In genomic region chr1:204915856-204916485, GRCh38 we compare ENCODE assay signal across 22 cellular contexts. TPM values are rescaled to one million over a fixed set of nuclear protein-coding genes. Genes with fewer than 3 reads are reported as not detected.
DNase-seq lines count a peak whose midpoint lies in the region; ATAC-seq and TF ChIP-seq lines count a peak whose summit lies in the region.
"Had no signal": no experiment of that assay in that cellular context is flagged by ENCODE, and none has a peak within 500 bp of the region (broad histone marks: within the 10 kb centered on the region; RNA-seq: fewer than 3 reads in every experiment).

No MANE protein-coding gene starts in this region.

- ATAC-seq in RWPE2 (ENCODE audit: low read depth) (peak; percentile 95), left colon (peak; percentile 87), HG03025 (IDR thresholded peaks at IDR 0.05; ENCODE audit: low FRiP score, unreplicated experiment) (no peak), gastroesophageal sphincter (no peak), GM18505 (IDR thresholded peaks at IDR 0.05; ENCODE audit: unreplicated experiment) (no peak)
- ATAC-seq: GM12878; left lobe of liver; stimulated activated effector memory CD8-positive, alpha-beta T cell treated with anti-CD3 and anti-CD28 coated beads, Interleukin-12 subunit alpha, Interleukin-12 subunit beta, amount 100 ng/mL, for 72 hours had no signal

- intact Hi-C loops in left colon (cut with DNase I, micrococcal nuclease), result no loop called here

- peak overlapping the region; percentile 5 for H3K4me3 ChIP-seq in RWPE2 (ENCODE audit: severe bottlenecking)
- no peak overlapping the region for H3K4me3 ChIP-seq in gastroesophageal sphincter
- H3K4me3 ChIP-seq: GM12878, ovary had no signal

- no peak for TF ChIP-seq EP300 in gastroesophageal sphincter (IDR thresholded peaks at IDR 0.05)

- H3K9me3 ChIP-seq in RWPE2 (ENCODE audit: severe bottlenecking), result no peaks in the 10 kb centered on the region
- H3K9me3 ChIP-seq in gastroesophageal sphincter, result no peaks in the 10 kb centered on the region
- H3K9me3 ChIP-seq: ovary had no signal

- no peak for TF ChIP-seq POLR2A in gastroesophageal sphincter (IDR thresholded peaks at IDR 0.05)
- no peak for TF ChIP-seq POLR2A in GM18505 (IDR thresholded peaks at IDR 0.05; ENCODE audit: borderline replicate concordance, extremely low read depth, insufficient read depth, insufficient read length)

- H3K36me3 ChIP-seq in RWPE2 (ENCODE audit: low read depth), result no peaks in the 10 kb centered on the region
- no peaks in the 10 kb centered on the region for H3K36me3 ChIP-seq in gastroesophageal sphincter
- H3K36me3 ChIP-seq: ovary had no signal

- DNase-seq in HPDE6-E6E7 (ENCODE audit: extremely low spot score) (peak; percentile 97), RWPE2 (ENCODE audit: low spot score) (no peak), left colon (peak in 1 of 2 donors; percentile 25), NCI-H1092 treated with DMSO at 0.1 percent for 48 hours (lab: John Stamatoyannopoulos, UW) (no peak)
- DNase-seq: activated CD4-positive, CD25-positive, alpha-beta regulatory T cell; activated effector memory CD4-positive, alpha-beta T cell treated with Interleukin-2 at 50 U/mL for 16 hours; anterior cingulate cortex; NCI-H146; ovary; RPMI8226; T-helper 1 cell had no signal

- H3K27ac ChIP-seq in 22Rv1 (peak overlapping the region; percentile 93), RWPE2 (ENCODE audit: poor library complexity, severe bottlenecking) (peak overlapping the region; percentile 41), gastroesophageal sphincter (peak overlapping the region in 1 of 4 donors; percentile 60)
- H3K27ac ChIP-seq: HL-60, KMS-11, ovary had no signal

- TF ChIP-seq CTCF in 22Rv1 (IDR thresholded peaks at IDR 0.05) (no peak), RWPE2 (IDR thresholded peaks at IDR 0.05; ENCODE audit: poor library complexity, severe bottlenecking) (no peak), gastroesophageal sphincter (IDR thresholded peaks at IDR 0.05) (no peak)

- peaks cover 2% of the 10 kb centered on the region for H3K27me3 ChIP-seq in RWPE2 (ENCODE audit: insufficient read depth, poor library complexity, severe bottlenecking)
- no peaks in the 10 kb centered on the region for H3K27me3 ChIP-seq in gastroesophageal sphincter
- H3K27me3 ChIP-seq: ovary had no signal

- 32 to 52% methylated on average over 5 of the region's 5 CpGs for WGBS in gastroesophageal sphincter (ENCODE audit: low coverage in 1 of 2), 2 donors

- peaks cover 12% of the 10 kb centered on the region for H3K4me1 ChIP-seq in RWPE2 (ENCODE audit: insufficient read depth, poor library complexity, severe bottlenecking)
- peaks cover 0 to 24% (median 7%) of the 10 kb centered on the region in 3 donors for H3K4me1 ChIP-seq in gastroesophageal sphincter

RNA-seq across cellular contexts. Expression of gene NFASC, which starts 45.3 kb away (rescaled TPM):
- total RNA-seq in left colon, result 10 to 100 TPM in 1 of 2 donors, 1 to 10 TPM in 1; 8.2 to 23.2 TPM
- total RNA-seq in gastroesophageal sphincter, result 100 to 1,000 TPM in 1 of 4 donors, 10 to 100 TPM in 3; 39.0 to 121 (median 54.5) TPM
- total RNA-seq: endothelial cell of umbilical vein, G401 had no signal

Comparison
In these comparisons a context has a peak if more than half of its experiments do, and no peak if none do; other contexts are left out.
1. ATAC-seq: peak in RWPE2 (single experiment) and left colon (single experiment); none in HG03025 (single experiment), gastroesophageal sphincter (single experiment) and GM18505 (single experiment).